ENCODE assay signal across 9 cellular contexts in genomic region chr13:26050568-26051230, GRCh38. TPM values are rescaled to one million over a fixed set of nuclear protein-coding genes. Genes with fewer than 3 reads are reported as not detected.
DNase-seq lines count a peak whose midpoint lies in the region; ATAC-seq lines count a peak whose summit lies in the region.
"Had no signal": no experiment of that assay in that cellular context is flagged by ENCODE, and none has a peak within 500 bp of the region (broad histone marks: within the 10 kb centered on the region; RNA-seq: fewer than 3 reads in every experiment).

No MANE protein-coding gene starts in this region.

- H3K4me1 Mint-ChIP-seq in stimulated activated naive CD8-positive, alpha-beta T cell treated with anti-CD3 and anti-CD28 coated beads, Interleukin-15, amount 100 ng/mL, for 72 hours: peaks cover 44% of the 10 kb centered on the region
- H3K4me1 Mint-ChIP-seq: memory B cell had no signal

- no CpG with 5 or more reads among the region's 82 CpGs for WGBS in iPS DF 6.9 (ENCODE audit: insufficient coverage, insufficient read length)

- peak overlapping the region in 1 of 2 donors; percentile 25 for H3K27ac Mint-ChIP-seq in stimulated activated naive CD8-positive, alpha-beta T cell treated with anti-CD3 and anti-CD28 coated beads, Interleukin-15, amount 100 ng/mL, for 72 hours
- H3K27ac Mint-ChIP-seq: memory B cell had no signal

- no peak overlapping the region for H3K27ac ChIP-seq in iPS DF 6.9 (ENCODE audit: low read length)

- H3K27me3 ChIP-seq in iPS DF 6.9 (ENCODE audit: control insufficient read depth, insufficient read depth, low read length) (peaks cover 8% of the 10 kb centered on the region; the same call in 1 of the 2 replicates), MG63 (peaks cover 33% of the 10 kb centered on the region)

- ATAC-seq in stimulated activated naive CD8-positive, alpha-beta T cell treated with anti-CD3 and anti-CD28 coated beads, Interleukin-15, amount 100 ng/mL, for 72 hours: peak; percentile 39
- ATAC-seq in GM21526 (IDR thresholded peaks at IDR 0.05; ENCODE audit: low FRiP score, unreplicated experiment): no peak

- H3K36me3 ChIP-seq in iPS DF 6.9 (ENCODE audit: control insufficient read depth, insufficient read depth, low read length) (peaks cover 5% of the 10 kb centered on the region; the same call in 1 of the 2 replicates), MG63 (no peaks in the 10 kb centered on the region)

- H3K9me3 ChIP-seq in iPS DF 6.9 (ENCODE audit: control insufficient read depth, insufficient read depth, low read length): no peaks in the 10 kb centered on the region
- H3K9me3 ChIP-seq in MG63: no peaks in the 10 kb centered on the region

- H3K27me3 Mint-ChIP-seq in stimulated activated naive CD8-positive, alpha-beta T cell treated with anti-CD3 and anti-CD28 coated beads, Interleukin-15, amount 100 ng/mL, for 72 hours: peaks cover 24% of the 10 kb centered on the region

- peaks cover 3% of the 10 kb centered on the region; the same call in 1 of the 2 replicates for H3K4me1 ChIP-seq in iPS DF 6.9 (ENCODE audit: control insufficient read depth, insufficient read depth, low read length)

- H3K4me3 Mint-ChIP-seq in stimulated activated naive CD8-positive, alpha-beta T cell treated with anti-CD3 and anti-CD28 coated beads, Interleukin-15, amount 100 ng/mL, for 72 hours: peak overlapping the region; percentile 79 to 81
- H3K4me3 Mint-ChIP-seq: memory B cell had no signal

- H3K9me3 Mint-ChIP-seq in stimulated activated naive CD8-positive, alpha-beta T cell treated with anti-CD3 and anti-CD28 coated beads, Interleukin-15, amount 100 ng/mL, for 72 hours: no peaks in the 10 kb centered on the region
- H3K9me3 Mint-ChIP-seq: memory B cell had no signal

- peak; percentile 63 for DNase-seq in activated CD8-positive, alpha-beta memory T cell treated with anti-CD3 and anti-CD28 coated beads for 24 hours
- DNase-seq in activated CD8-positive, alpha-beta memory T cell treated with anti-CD3 and anti-CD28 coated beads, Interleukin-2, amount 50 U/mL, for 4 hours: no peak
- peak; percentile 9 to 11 for DNase-seq in activated CD4-positive, alpha-beta T cell treated with anti-CD3 and anti-CD28 coated beads, Interleukin-2, amount 50 U/mL, for 48 hours
- no peak for DNase-seq in iPS DF 6.9 (ENCODE audit: low read depth, low spot score)
- peak; percentile 27 to 33 for DNase-seq in stimulated activated naive CD8-positive, alpha-beta T cell treated with anti-CD3 and anti-CD28 coated beads, Interleukin-15, amount 100 ng/mL, for 72 hours
- no peak for DNase-seq in MG63
- DNase-seq in germinal center (ENCODE audit: low spot score): no peak

- H3K4me3 ChIP-seq in iPS DF 6.9 (ENCODE audit: low read length) (peak overlapping the region; percentile 31; the same call in 1 of the 2 replicates), MG63 (no peak overlapping the region; the same call in 1 of the 2 replicates)

RNA-seq across cellular contexts. Expression of gene SHISA2, which starts 1.1 kb away (rescaled TPM):
- total RNA-seq in MG63 (2014; rRNA removed; shearing (Covaris generic); ENCODE audit: low replicate concordance): 0.13 TPM in 1 of 2 replicates, not detected in the other

Comparison
In these comparisons a context has a peak if more than half of its experiments do, and no peak if none do; other contexts are left out.
1. DNase-seq: peak in activated CD8-positive, alpha-beta memory T cell treated with anti-CD3 and anti-CD28 coated beads for 24 hours (single experiment), activated CD4-positive, alpha-beta T cell treated with anti-CD3 and anti-CD28 coated beads, Interleukin-2, amount 50 U/mL, for 48 hours (2 of 2) and stimulated activated naive CD8-positive, alpha-beta T cell treated with anti-CD3 and anti-CD28 coated beads, Interleukin-15, amount 100 ng/mL, for 72 hours (2 of 2); none in activated CD8-positive, alpha-beta memory T cell treated with anti-CD3 and anti-CD28 coated beads, Interleukin-2, amount 50 U/mL, for 4 hours (single experiment), iPS DF 6.9 (single experiment), MG63 (single experiment) and germinal center (single experiment).